In genomic region chr19:49640113-49640898, GRCh38 we compare ENCODE assay signal across 8 cellular contexts. TPM values are rescaled to one million over a fixed set of nuclear protein-coding genes. Genes with fewer than 3 reads are reported as not detected.
DNase-seq lines count a peak whose midpoint lies in the region; ATAC-seq and TF ChIP-seq lines count a peak whose summit lies in the region.

TSS of gene RRAS (minus strand) at chr19:49640143. CDS start at chr19:49640098, 45 bp downstream.

- WGBS in prostate gland = under 1% methylated on average over 51 of the region's 51 CpGs
- WGBS in urinary bladder = under 1% methylated on average over 51 of the region's 51 CpGs

- peak in 1 of 4 experiments; percentile 21 for TF ChIP-seq CTCF in prostate gland (IDR thresholded peaks at IDR 0.05)

- H3K27me3 Mint-ChIP-seq in T-helper 17 cell = no peaks in the 10 kb centered on the region

- H3K4me1 ChIP-seq in prostate gland (replicated peaks) (peaks cover 22% of the 10 kb centered on the region), urinary bladder (ENCODE audit: insufficient read depth) (no peaks in the 10 kb centered on the region)

- DNase-seq in NCI-H1694 treated with DMSO at 0.1 percent for 48 hours (lab: John Stamatoyannopoulos, UW) = peak; percentile 99
- peak; percentile 96 to 99 (median 98) for DNase-seq in T-helper 17 cell
- peak; percentile 69 to 100 (median 98) for DNase-seq in anterior cingulate cortex (lab: John Stamatoyannopoulos, UW)
- peak; percentile 99 for DNase-seq in left ventricle myocardium superior
- DNase-seq in prostate gland (ENCODE audit: low spot score) = peak; percentile 100

- H3K36me3 ChIP-seq in prostate gland (no peaks in the 10 kb centered on the region), urinary bladder (ENCODE audit: insufficient read depth) (no peaks in the 10 kb centered on the region)

- TF ChIP-seq POLR2A in GM15510 (IDR thresholded peaks at IDR 0.05; ENCODE audit: borderline replicate concordance, extremely low read depth, insufficient read length) = peak; percentile 81
- peak; percentile 75 for TF ChIP-seq POLR2A in prostate gland (IDR thresholded peaks at IDR 0.05)

- H3K9me3 ChIP-seq in T-helper 17 cell (ENCODE audit: control insufficient read depth, low read length, poor library complexity, severe bottlenecking) (no peaks in the 10 kb centered on the region), prostate gland (no peaks in the 10 kb centered on the region)

- H3K27me3 ChIP-seq in prostate gland (replicated peaks; ENCODE audit: insufficient read depth) = no peaks in the 10 kb centered on the region

- peaks cover 4% of the 10 kb centered on the region for H3K36me3 Mint-ChIP-seq in T-helper 17 cell (ENCODE audit: low read depth)

- ATAC-seq in HG02885 (IDR thresholded peaks at IDR 0.05; ENCODE audit: poor library complexity, unreplicated experiment) (peak; percentile 61), T-helper 17 cell (peak; percentile 74), left ventricle myocardium superior (peak; percentile 69)

- peak within 1 kb of the TSS; percentile 98 for H3K27ac Mint-ChIP-seq in T-helper 17 cell

- H3K4me1 Mint-ChIP-seq in T-helper 17 cell = peaks cover 50% of the 10 kb centered on the region

- peak within 1 kb of the TSS; percentile 95 for H3K4me3 Mint-ChIP-seq in T-helper 17 cell

- H3K27ac ChIP-seq in prostate gland (peak within 1 kb of the TSS; percentile 97 to 98), urinary bladder (ENCODE audit: low read depth) (peak within 1 kb of the TSS; percentile 100)

- intact Hi-C loops in left ventricle myocardium superior (cut with micrococcal nuclease) (no loop called here), prostate gland (cut with DNase I) (no loop called here)

- H3K4me3 ChIP-seq in prostate gland (peak within 1 kb of the TSS; percentile 52 to 73), urinary bladder (ENCODE audit: low read depth, low read length) (peak within 1 kb of the TSS; percentile 60)

RNA-seq across cellular contexts. Expression of gene RRAS, which starts in this region (rescaled TPM):
- total RNA-seq in T-helper 17 cell (1 to 10 TPM; 6.6 to 9.1 TPM), left ventricle myocardium superior (100 TPM), prostate gland (10 to 100 TPM; 59.1 to 72.3 TPM), urinary bladder (11.8 TPM)
- polyA plus RNA-seq in urinary bladder = 279 TPM

Comparison
In these comparisons a context has a peak if more than half of its experiments do, and no peak if none do; other contexts are left out.
1. Peak in every context shown above with its lines: DNase-seq, ATAC-seq, H3K4me3 ChIP-seq and H3K27ac ChIP-seq.